In genomic region chr19:7971553-7972520, GRCh38 we compare ENCODE assay signal across 1 cellular context.
TF ChIP-seq lines count a peak whose summit lies in the region.

No MANE protein-coding gene starts in this region.

TF ChIP-seq in H1, 55 proteins besides CTCF, POLR2A, EP300 and RAD21:
- no peak for TF ChIP-seq KDM5A (IDR thresholded peaks at IDR 0.05; ENCODE audit: low read length)
- no peak for TF ChIP-seq RXRA (IDR thresholded peaks at IDR 0.05; ENCODE audit: insufficient read depth, low read depth, low read length)
- TF ChIP-seq TAF7 (optimal IDR thresholded peaks at IDR 0.05; ENCODE audit: borderline replicate concordance, low read depth, low read length): no peak
- TF ChIP-seq SIRT6 (IDR thresholded peaks at IDR 0.05; ENCODE audit: low read length): no peak
- no peak for TF ChIP-seq CHD7 (IDR thresholded peaks at IDR 0.05; ENCODE audit: insufficient replicate concordance, low read length)
- TF ChIP-seq CBX5 (IDR thresholded peaks at IDR 0.05; ENCODE audit: low read depth, low read length): no peak
- no peak for TF ChIP-seq TAF1 (IDR thresholded peaks at IDR 0.05; ENCODE audit: low read depth, low read length)
- no peak for TF ChIP-seq EZH2 (IDR thresholded peaks at IDR 0.05; ENCODE audit: low read depth, low read length, severe bottlenecking)
- TF ChIP-seq EGR1 (IDR thresholded peaks at IDR 0.05; ENCODE audit: borderline replicate concordance, low read depth, low read length): no peak
- no peak for TF ChIP-seq ATF2 (IDR thresholded peaks at IDR 0.05; ENCODE audit: low read length)
